Comparison of ENCODE assay signal across 8 cellular contexts in genomic region chr22:39350803-39351688, GRCh38. TPM values are rescaled to one million over a fixed set of nuclear protein-coding genes. Genes with fewer than 3 reads are reported as not detected.
DNase-seq lines count a peak whose midpoint lies in the region; ATAC-seq and TF ChIP-seq lines count a peak whose summit lies in the region.

No MANE protein-coding gene starts in this region.

- H3K36me3 ChIP-seq in brain microvascular endothelial cell (replicated peaks), result no peaks in the 10 kb centered on the region
- no peaks in the 10 kb centered on the region for H3K36me3 ChIP-seq in mucosa of stomach (ENCODE audit: control insufficient read depth, insufficient read depth, low read length)
- no peaks in the 10 kb centered on the region for H3K36me3 ChIP-seq in uterus

- H3K9ac ChIP-seq in mucosa of stomach (ENCODE audit: low read length), result peak overlapping the region; percentile 57

- no peak overlapping the region for H3K27ac ChIP-seq in brain microvascular endothelial cell
- peak overlapping the region; percentile 82 to 84 for H3K27ac ChIP-seq in uterus

- TF ChIP-seq POLR2A in uterus (IDR thresholded peaks at IDR 0.05), result no peak

- no peaks in the 10 kb centered on the region for H3K9me3 Mint-ChIP-seq in activated T-cell treated with anti-CD3 and anti-CD28 coated beads, Interleukin-2, amount 50 U/mL, for 72 hours

- peaks cover 19% of the 10 kb centered on the region for H3K4me1 Mint-ChIP-seq in activated T-cell treated with anti-CD3 and anti-CD28 coated beads, Interleukin-2, amount 50 U/mL, for 72 hours (ENCODE audit: low read depth)

- H3K36me3 Mint-ChIP-seq in activated T-cell treated with anti-CD3 and anti-CD28 coated beads, Interleukin-2, amount 50 U/mL, for 72 hours (ENCODE audit: insufficient read depth in 2 of 2), result peaks cover 0 to 1% of the 10 kb centered on the region in 2 donors

- H3K27me3 ChIP-seq in brain microvascular endothelial cell (replicated peaks) (no peaks in the 10 kb centered on the region), mucosa of stomach (ENCODE audit: control insufficient read depth, insufficient read depth, low read length) (peaks cover 20% of the 10 kb centered on the region), uterus (no peaks in the 10 kb centered on the region)

- no peak for DNase-seq in activated T-cell treated with anti-CD3 and anti-CD28 coated beads, Interleukin-2, amount 50 U/mL, for 72 hours
- DNase-seq in activated T-cell treated with anti-CD3 and anti-CD28 coated beads for 4 hours (no peak), brain microvascular endothelial cell (no peak), uterus (no peak), NCI-H226 (no peak), NCI-H345 treated with DMSO at 0.1 percent for 48 hours (lab: John Stamatoyannopoulos, UW; ENCODE audit: unreplicated experiment) (no peak)

- H3K27me3 Mint-ChIP-seq in activated T-cell treated with anti-CD3 and anti-CD28 coated beads, Interleukin-2, amount 50 U/mL, for 72 hours (ENCODE audit: low read depth), result no peaks in the 10 kb centered on the region

- H3K27ac Mint-ChIP-seq in activated T-cell treated with anti-CD3 and anti-CD28 coated beads, Interleukin-2, amount 50 U/mL, for 72 hours, result no peak overlapping the region

- H3K4me1 ChIP-seq in mucosa of stomach (ENCODE audit: control insufficient read depth, insufficient read depth, low read length) (no peaks in the 10 kb centered on the region), uterus (no peaks in the 10 kb centered on the region)

- in situ Hi-C loops in brain microvascular endothelial cell (cut with HindIII; ENCODE audit: low pct_ligation_motif_present, low sequenced_read_pairs), result no loop called here

- intact Hi-C loops in uterus (cut with DNase I; ENCODE audit: low total_unique reads), result no loop called here

- H3K4me3 Mint-ChIP-seq in activated T-cell treated with anti-CD3 and anti-CD28 coated beads, Interleukin-2, amount 50 U/mL, for 72 hours, result peak overlapping the region; percentile 74 to 79

- no peaks in the 10 kb centered on the region for H3K9me3 ChIP-seq in mucosa of stomach (ENCODE audit: control insufficient read depth, low read length)
- H3K9me3 ChIP-seq in uterus, result no peaks in the 10 kb centered on the region

- peak in 1 of 2 donors; percentile 11 for ATAC-seq in activated T-cell treated with anti-CD3 and anti-CD28 coated beads, Interleukin-2, amount 50 U/mL, for 72 hours (replicated peaks in 1 of 2)
- ATAC-seq in GM18520 (IDR thresholded peaks at IDR 0.05; ENCODE audit: unreplicated experiment), result no peak

- TF ChIP-seq CTCF in brain microvascular endothelial cell (IDR thresholded peaks at IDR 0.05; ENCODE audit: low read depth, low read length, missing control alignments) (no peak), uterus (IDR thresholded peaks at IDR 0.05) (no peak)

- H3K4me3 ChIP-seq in brain microvascular endothelial cell (ENCODE audit: low read depth, low read length) (peak overlapping the region; percentile 63), mucosa of stomach (ENCODE audit: low read length) (no peak overlapping the region), uterus (peak overlapping the region; percentile 53 to 86)

RNA-seq across cellular contexts. Expression of gene SYNGR1, which starts 1.3 kb away (rescaled TPM):
- total RNA-seq in activated T-cell treated with anti-CD3 and anti-CD28 coated beads, Interleukin-2, amount 50 U/mL, for 72 hours, result 1 to 10 TPM; 4.4 to 5.3 TPM
- 10 to 100 TPM; 12.9 to 57.9 (median 35.4) TPM for total RNA-seq in uterus

RNA-seq across cellular contexts. Expression of gene RPL3, which starts 31.6 kb away (rescaled TPM):
- total RNA-seq in activated T-cell treated with anti-CD3 and anti-CD28 coated beads, Interleukin-2, amount 50 U/mL, for 72 hours, result 1,000 to 10,000 TPM; 3,380 to 3,455 TPM
- 1,000 to 10,000 TPM; 1,498 to 2,840 (median 2,333) TPM for total RNA-seq in uterus

RNA-seq across cellular contexts. Expression of gene TAB1, which starts 48.5 kb away (rescaled TPM):
- 10 to 100 TPM; 29.4 to 30.9 TPM for total RNA-seq in activated T-cell treated with anti-CD3 and anti-CD28 coated beads, Interleukin-2, amount 50 U/mL, for 72 hours
- 10 to 100 TPM; 23.0 to 44.0 (median 42.0) TPM for total RNA-seq in uterus
